12 cellular contexts compared by ENCODE assay signal in genomic region chr15:57503051-57503702, GRCh38.
DNase-seq lines count a peak whose midpoint lies in the region; ATAC-seq and TF ChIP-seq lines count a peak whose summit lies in the region.
"Had no signal": no experiment of that assay in that cellular context is flagged by ENCODE, and none has a peak within 500 bp of the region (broad histone marks: within the 10 kb centered on the region; RNA-seq: fewer than 3 reads in every experiment).

No MANE protein-coding gene starts in this region.

- in situ Hi-C loops in SK-MEL-5 (cut with HindIII; ENCODE audit: low pct_unique_long_range_greater_than_20kb, low sequenced_read_pairs) = no loop called here

- no peak overlapping the region for H3K4me3 ChIP-seq in breast epithelium
- H3K4me3 ChIP-seq: heart right ventricle had no signal

- no peak for TF ChIP-seq CTCF in MCF 10A (IDR thresholded peaks at IDR 0.05; ENCODE audit: unreplicated experiment)
- no peak for TF ChIP-seq CTCF in breast epithelium (IDR thresholded peaks at IDR 0.05)
- peak; percentile 22 for TF ChIP-seq CTCF in glutamatergic neuron (IDR thresholded peaks at IDR 0.05; ENCODE audit: partially characterized antibody, unreplicated experiment)
- peak; percentile 37 for TF ChIP-seq CTCF in type B pancreatic cell (conservative IDR thresholded peaks at IDR 0.05)

- DNase-seq in MCF 10A (ENCODE audit: unreplicated experiment) (peak; percentile 11), breast epithelium (ENCODE audit: low spot score in 2 of 2) (no peak), SK-MEL-5 (ENCODE audit: low read depth, low spot score) (peak; percentile 32), glutamatergic neuron (no peak), type B pancreatic cell (ENCODE audit: extremely low spot score, unreplicated experiment) (no peak), NCI-H187 (lab: John Stamatoyannopoulos, UW) (no peak)
- DNase-seq in effector CD8-positive, alpha-beta T cell (lab: John Stamatoyannopoulos, UW) = no peak
- DNase-seq: heart right ventricle, naive B cell, T-helper 1 cell had no signal

- H3K4me3 Mint-ChIP-seq in MCF 10A (ENCODE audit: unreplicated experiment) = no peak overlapping the region
- H3K4me3 Mint-ChIP-seq in glutamatergic neuron (ENCODE audit: unreplicated experiment) = no peak overlapping the region
- no peak overlapping the region for H3K4me3 Mint-ChIP-seq in type B pancreatic cell
- H3K4me3 Mint-ChIP-seq: central memory CD8-positive, alpha-beta T cell; naive B cell had no signal

- no peaks in the 10 kb centered on the region for H3K27me3 ChIP-seq in breast epithelium
- H3K27me3 ChIP-seq: heart right ventricle had no signal

- TF ChIP-seq POLR2A in breast epithelium (IDR thresholded peaks at IDR 0.05) = no peak

- POLR2A ChIA-PET in MCF 10A (lab: Yijun Ruan, JAX) = interaction anchor here (0.6 kb wide), 1 partner anchor 368 kb away, joined by 3 read pairs; no protein-coding TSS in a partner anchor

- no peaks in the 10 kb centered on the region for H3K9me3 ChIP-seq in breast epithelium
- H3K9me3 ChIP-seq: heart right ventricle had no signal

- H3K27me3 Mint-ChIP-seq in MCF 10A (ENCODE audit: insufficient read depth, unreplicated experiment) (no peaks in the 10 kb centered on the region), glutamatergic neuron (ENCODE audit: unreplicated experiment) (peaks cover 2% of the 10 kb centered on the region), type B pancreatic cell (no peaks in the 10 kb centered on the region)
- H3K27me3 Mint-ChIP-seq: naive B cell had no signal

- H3K36me3 ChIP-seq in breast epithelium = no peaks in the 10 kb centered on the region
- H3K36me3 ChIP-seq: heart right ventricle had no signal

- H3K4me1 Mint-ChIP-seq in MCF 10A (ENCODE audit: insufficient read depth, unreplicated experiment) = no peaks in the 10 kb centered on the region
- H3K4me1 Mint-ChIP-seq in glutamatergic neuron (ENCODE audit: low read depth, unreplicated experiment) = peaks cover 6% of the 10 kb centered on the region
- peaks cover 69% of the 10 kb centered on the region for H3K4me1 Mint-ChIP-seq in type B pancreatic cell (ENCODE audit: unreplicated experiment)
- H3K4me1 Mint-ChIP-seq: central memory CD8-positive, alpha-beta T cell had no signal

- ATAC-seq in GM18868 (IDR thresholded peaks at IDR 0.05; ENCODE audit: unreplicated experiment) = no peak
- ATAC-seq: heart right ventricle had no signal

- H3K27ac ChIP-seq in breast epithelium = peak overlapping the region in 1 of 2 donors; percentile 87

- intact Hi-C loops in MCF 10A (cut with micrococcal nuclease) (no loop called here), breast epithelium (cut with DNase I; ENCODE audit: low total_unique reads) (no loop called here)

- no peaks in the 10 kb centered on the region for H3K36me3 Mint-ChIP-seq in MCF 10A (ENCODE audit: insufficient read depth, unreplicated experiment)
- H3K36me3 Mint-ChIP-seq in glutamatergic neuron (ENCODE audit: unreplicated experiment) = no peaks in the 10 kb centered on the region
- H3K36me3 Mint-ChIP-seq in type B pancreatic cell = peaks cover 4% of the 10 kb centered on the region
- H3K36me3 Mint-ChIP-seq: naive B cell had no signal

- no TSS peak for BruUV-seq in MCF 10A (replicated peaks; lab: Mats Ljungman, UMichigan)

- H3K9me3 Mint-ChIP-seq in MCF 10A (ENCODE audit: unreplicated experiment) (no peaks in the 10 kb centered on the region), glutamatergic neuron (ENCODE audit: unreplicated experiment) (peaks cover 4% of the 10 kb centered on the region), type B pancreatic cell (peaks cover 13% of the 10 kb centered on the region)
- H3K9me3 Mint-ChIP-seq: central memory CD8-positive, alpha-beta T cell; naive B cell had no signal

- H3K4me1 ChIP-seq in breast epithelium = peaks cover 0 to 7% of the 10 kb centered on the region in 2 donors

- H3K27ac Mint-ChIP-seq in MCF 10A (ENCODE audit: low read depth, unreplicated experiment) (no peak overlapping the region), glutamatergic neuron (ENCODE audit: unreplicated experiment) (no peak overlapping the region), type B pancreatic cell (peak overlapping the region; percentile 95)

- CTCF ChIA-PET in MCF 10A (lab: Yijun Ruan, JAX) = interaction anchor here (1.0 to 1.2 kb wide), 2 partner anchors 39 to 162 kb away, joined by 3 to 4 read pairs; no protein-coding TSS in a partner anchor

Comparison
In these comparisons a context has a peak if more than half of its experiments do, and no peak if none do; other contexts are left out.
1. DNase-seq: peak in MCF 10A (single experiment) and SK-MEL-5 (single experiment); none in breast epithelium (0 of 2), glutamatergic neuron (single experiment), type B pancreatic cell (single experiment), effector CD8-positive, alpha-beta T cell (single experiment) and NCI-H187 (0 of 2).
2. CTCF ChIP-seq: peak in glutamatergic neuron (single experiment) and type B pancreatic cell (single experiment); none in MCF 10A (single experiment) and breast epithelium (0 of 3).